ENCODE assay signal across 1 cellular context in genomic region chr16:79299154-79299799, GRCh38.
TF ChIP-seq lines count a peak whose summit lies in the region.

No MANE protein-coding gene starts in this region.

TF ChIP-seq in H1, 55 proteins besides CTCF, POLR2A, EP300 and RAD21:
- TF ChIP-seq KDM5A (IDR thresholded peaks at IDR 0.05; ENCODE audit: low read length) (no peak), TEAD4 (IDR thresholded peaks at IDR 0.05; ENCODE audit: low read depth, low read length) (peak; percentile 57; the same call in 1 of the 2 replicates), JUND (IDR thresholded peaks at IDR 0.05; ENCODE audit: low read length) (no peak), POU5F1 (IDR thresholded peaks at IDR 0.05; ENCODE audit: low read depth, low read length) (no peak), NANOG (IDR thresholded peaks at IDR 0.05; ENCODE audit: insufficient read depth, low read depth, low read length, poor library complexity, severe bottlenecking) (peak; percentile 56), MAX (IDR thresholded peaks at IDR 0.05) (peak; percentile 68), CHD2 (IDR thresholded peaks at IDR 0.05; ENCODE audit: low read length) (peak; percentile 46; the same call in 1 of the 2 replicates), SP1 (IDR thresholded peaks at IDR 0.05; ENCODE audit: low read depth, low read length) (0 out of 2 replicates have a peak, but pooled peaks have one; percentile 31), BCL11A (IDR thresholded peaks at IDR 0.05; ENCODE audit: low read depth in 2 of 2, low read length in 2 of 2) (no peak), SIX5 (IDR thresholded peaks at IDR 0.05; ENCODE audit: low read depth, low read length) (no peak), HDAC2 (IDR thresholded peaks at IDR 0.05; ENCODE audit: borderline replicate concordance in 1 of 2, low read depth in 2 of 2, low read length in 2 of 2) (peak; percentile 51 to 87; a peak in 2 of 4 replicates), JUN (IDR thresholded peaks at IDR 0.05; ENCODE audit: low read depth, low read length) (no peak), SAP30 (IDR thresholded peaks at IDR 0.05; ENCODE audit: insufficient read depth, insufficient replicate concordance, low read length) (no peak), CHD7 (IDR thresholded peaks at IDR 0.05; ENCODE audit: insufficient replicate concordance, low read length) (peak; percentile 95), GABPA (IDR thresholded peaks at IDR 0.05; ENCODE audit: borderline replicate concordance, insufficient read depth, low read length) (no peak), E2F6 (IDR thresholded peaks at IDR 0.05) (peak; percentile 59), CREB1 (IDR thresholded peaks at IDR 0.05) (0 out of 2 replicates have a peak, but pooled peaks have one; percentile 5), EGR1 (IDR thresholded peaks at IDR 0.05; ENCODE audit: borderline replicate concordance, low read depth, low read length) (no peak), CHD1 (IDR thresholded peaks at IDR 0.05; ENCODE audit: low read depth, low read length) (no peak), ASH2L (IDR thresholded peaks at IDR 0.05; ENCODE audit: low read length) (peak; percentile 43), SIRT6 (IDR thresholded peaks at IDR 0.05; ENCODE audit: low read length) (no peak)
